ENCODE assay signal across 11 cellular contexts in the genomic region with DNA sequence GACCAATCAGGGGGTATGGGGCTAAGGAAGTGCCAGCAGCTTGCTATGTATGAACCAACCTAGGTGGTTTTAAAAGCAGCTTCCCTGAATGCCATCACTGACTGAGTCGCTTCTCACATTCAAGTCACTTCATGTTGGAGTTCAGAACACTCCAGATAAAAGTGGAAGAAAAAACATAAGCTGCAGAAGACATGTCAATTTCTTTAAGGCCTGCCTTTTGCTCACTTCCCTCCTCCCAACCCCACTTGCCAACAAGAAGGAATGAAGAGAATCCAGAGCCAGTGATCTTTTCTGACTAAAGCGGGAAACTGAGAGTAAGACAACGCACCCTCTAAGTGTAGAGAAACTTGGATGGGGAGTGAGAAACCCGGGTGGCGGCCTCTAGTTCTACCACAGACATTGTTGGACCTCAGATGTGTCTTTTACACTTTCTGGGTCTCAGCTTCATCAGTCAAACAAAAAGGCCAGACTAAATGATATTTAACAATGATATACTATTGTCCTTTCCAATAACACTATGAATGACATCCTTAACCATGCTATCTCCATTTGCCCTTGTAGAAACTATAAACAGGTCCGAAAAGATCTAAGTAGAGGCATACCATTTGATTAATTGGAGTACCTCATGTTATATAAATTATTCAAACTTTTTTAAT. TPM values are rescaled to one million over a fixed set of nuclear protein-coding genes. Genes with fewer than 3 reads are reported as not detected.
DNase-seq lines count a peak whose midpoint lies in the region; ATAC-seq and TF ChIP-seq lines count a peak whose summit lies in the region.
"Had no signal": no experiment of that assay in that cellular context is flagged by ENCODE, and none has a peak within 500 bp of the region (broad histone marks: within the 10 kb centered on the region; RNA-seq: fewer than 3 reads in every experiment).

No MANE protein-coding gene starts in this region.

- H3K27me3 ChIP-seq in KMS-11 (ENCODE audit: insufficient read depth, low read depth) = no peaks in the 10 kb centered on the region

- H3K27ac ChIP-seq in KMS-11 = peak overlapping the region; percentile 31; the same call in 1 of the 2 replicates

- H3K4me3 ChIP-seq in KMS-11 (IDR thresholded peaks at IDR 0.05; ENCODE audit: insufficient read depth, low read depth, low read length) = no peak overlapping the region
- H3K4me3 ChIP-seq: SK-N-MC had no signal

- no peaks in the 10 kb centered on the region for H3K36me3 ChIP-seq in KMS-11 (ENCODE audit: insufficient read depth)

- peak; percentile 38 for ATAC-seq in sciatic nerve
- no peak for ATAC-seq in GM19467 (IDR thresholded peaks at IDR 0.05; ENCODE audit: unreplicated experiment)

- peak overlapping the region; percentile 44 for H3K4me2 ChIP-seq in KMS-11

- peak overlapping the region; percentile 87 for H3K27ac Mint-ChIP-seq in endothelial cell (ENCODE audit: unreplicated experiment)

- peaks cover 4% of the 10 kb centered on the region for H3K27me3 Mint-ChIP-seq in endothelial cell (ENCODE audit: unreplicated experiment)

- peaks cover 41% of the 10 kb centered on the region for H3K4me1 Mint-ChIP-seq in endothelial cell (ENCODE audit: unreplicated experiment)

- no peak overlapping the region for H3K4me3 Mint-ChIP-seq in endothelial cell (ENCODE audit: unreplicated experiment)

- H3K36me3 Mint-ChIP-seq in endothelial cell (ENCODE audit: low read depth, unreplicated experiment) = peaks cover 2% of the 10 kb centered on the region

- no peaks in the 10 kb centered on the region for H3K9me3 Mint-ChIP-seq in endothelial cell (ENCODE audit: unreplicated experiment)

- no peak overlapping the region for H2AFZ ChIP-seq in KMS-11 (ENCODE audit: low read depth)

- TF ChIP-seq CTCF in KMS-11 (conservative IDR thresholded peaks at IDR 0.05; ENCODE audit: low read depth, low read length) = no peak
- TF ChIP-seq CTCF in endothelial cell (IDR thresholded peaks at IDR 0.05; ENCODE audit: unreplicated experiment) = no peak

- intact Hi-C loops in sciatic nerve (cut with DNase I) = no loop called here

- DNase-seq in GM03348 (ENCODE audit: low spot score) (peak; percentile 38), endothelial cell (ENCODE audit: low spot score) (no peak), sciatic nerve (ENCODE audit: low spot score) (no peak), islet precursor cell (no peak)
- DNase-seq in activated CD4-positive, CD25-positive, alpha-beta regulatory T cell treated with anti-CD3 and anti-CD28 coated beads, Interleukin-2, amount 50 U/mL, for 72 hours = no peak
- DNase-seq: activated CD8-positive, alpha-beta memory T cell treated with anti-CD3 and anti-CD28 coated beads, Interleukin-2, amount 50 U/mL, for 4 hours; EL; NCI-H524 treated with DMSO at 0.1 percent for 48 hours had no signal

- peaks cover 59% of the 10 kb centered on the region for H3K4me1 ChIP-seq in KMS-11 (ENCODE audit: low read depth, poor library complexity, severe bottlenecking)

- no peak overlapping the region for H3K9ac ChIP-seq in KMS-11

- peaks cover 9% of the 10 kb centered on the region; the same call in 1 of the 2 replicates for H3K79me2 ChIP-seq in KMS-11 (ENCODE audit: insufficient read depth, low read depth)

- no peaks in the 10 kb centered on the region for H4K20me1 ChIP-seq in KMS-11 (ENCODE audit: insufficient read depth)

RNA-seq across cellular contexts. Expression of a gene that starts 54.1 kb away (rescaled TPM):
- total RNA-seq in endothelial cell (ENCODE audit: unreplicated experiment) (103 TPM), sciatic nerve (38.2 TPM)
